In the genomic region with DNA sequence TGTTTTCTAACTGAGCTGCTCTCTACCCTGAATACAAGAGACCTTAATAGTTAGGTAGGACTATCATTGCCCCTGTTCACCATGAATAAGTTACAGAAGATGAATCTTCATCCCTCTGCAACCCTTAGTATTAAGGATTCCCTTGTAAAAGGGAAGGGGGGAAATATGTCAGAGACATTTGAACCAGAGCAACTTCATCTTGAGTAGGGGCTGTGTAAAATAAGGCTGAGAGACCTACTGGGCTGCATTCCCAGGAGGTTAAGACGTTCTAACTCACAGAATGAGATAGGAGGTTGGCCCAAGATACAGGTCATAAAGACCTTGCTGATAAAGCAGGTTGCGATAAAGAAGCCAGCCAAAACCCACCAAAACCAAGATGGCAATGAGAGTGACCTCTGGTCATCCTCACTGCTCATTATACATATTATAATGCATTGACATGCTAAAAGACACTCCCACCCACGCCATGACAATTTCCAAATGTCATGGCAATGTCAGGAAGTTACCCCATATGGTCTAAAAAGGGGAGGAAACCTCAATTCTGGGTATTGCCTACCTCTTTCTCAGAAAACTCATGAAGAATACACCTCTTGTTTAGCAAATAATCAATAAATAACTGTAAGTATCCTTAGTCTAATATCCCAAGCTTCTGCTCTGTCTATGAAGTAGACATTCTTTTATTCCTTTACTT, we compare ENCODE assay signal across 1 cellular context.
A peak's percentile ranks its signal among the peaks of the same experiment; 100 is the strongest.
TF ChIP-seq lines count a peak whose summit lies in the region.

No MANE protein-coding gene starts in this region.

TF ChIP-seq in K562, 482 proteins besides CTCF, POLR2A, EP300 and RAD21 (continued from another document and continues in another):
- TF ChIP-seq, protein P1, sequence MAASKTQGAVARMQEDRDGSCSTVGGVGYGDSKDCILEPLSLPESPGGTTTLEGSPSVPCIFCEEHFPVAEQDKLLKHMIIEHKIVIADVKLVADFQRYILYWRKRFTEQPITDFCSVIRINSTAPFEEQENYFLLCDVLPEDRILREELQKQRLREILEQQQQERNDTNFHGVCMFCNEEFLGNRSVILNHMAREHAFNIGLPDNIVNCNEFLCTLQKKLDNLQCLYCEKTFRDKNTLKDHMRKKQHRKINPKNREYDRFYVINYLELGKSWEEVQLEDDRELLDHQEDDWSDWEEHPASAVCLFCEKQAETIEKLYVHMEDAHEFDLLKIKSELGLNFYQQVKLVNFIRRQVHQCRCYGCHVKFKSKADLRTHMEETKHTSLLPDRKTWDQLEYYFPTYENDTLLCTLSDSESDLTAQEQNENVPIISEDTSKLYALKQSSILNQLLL (CRISPR knock-in tag; IDR thresholded peaks at IDR 0.05; ENCODE audit: borderline replicate concordance): no peak
- TF ChIP-seq, protein P2, sequence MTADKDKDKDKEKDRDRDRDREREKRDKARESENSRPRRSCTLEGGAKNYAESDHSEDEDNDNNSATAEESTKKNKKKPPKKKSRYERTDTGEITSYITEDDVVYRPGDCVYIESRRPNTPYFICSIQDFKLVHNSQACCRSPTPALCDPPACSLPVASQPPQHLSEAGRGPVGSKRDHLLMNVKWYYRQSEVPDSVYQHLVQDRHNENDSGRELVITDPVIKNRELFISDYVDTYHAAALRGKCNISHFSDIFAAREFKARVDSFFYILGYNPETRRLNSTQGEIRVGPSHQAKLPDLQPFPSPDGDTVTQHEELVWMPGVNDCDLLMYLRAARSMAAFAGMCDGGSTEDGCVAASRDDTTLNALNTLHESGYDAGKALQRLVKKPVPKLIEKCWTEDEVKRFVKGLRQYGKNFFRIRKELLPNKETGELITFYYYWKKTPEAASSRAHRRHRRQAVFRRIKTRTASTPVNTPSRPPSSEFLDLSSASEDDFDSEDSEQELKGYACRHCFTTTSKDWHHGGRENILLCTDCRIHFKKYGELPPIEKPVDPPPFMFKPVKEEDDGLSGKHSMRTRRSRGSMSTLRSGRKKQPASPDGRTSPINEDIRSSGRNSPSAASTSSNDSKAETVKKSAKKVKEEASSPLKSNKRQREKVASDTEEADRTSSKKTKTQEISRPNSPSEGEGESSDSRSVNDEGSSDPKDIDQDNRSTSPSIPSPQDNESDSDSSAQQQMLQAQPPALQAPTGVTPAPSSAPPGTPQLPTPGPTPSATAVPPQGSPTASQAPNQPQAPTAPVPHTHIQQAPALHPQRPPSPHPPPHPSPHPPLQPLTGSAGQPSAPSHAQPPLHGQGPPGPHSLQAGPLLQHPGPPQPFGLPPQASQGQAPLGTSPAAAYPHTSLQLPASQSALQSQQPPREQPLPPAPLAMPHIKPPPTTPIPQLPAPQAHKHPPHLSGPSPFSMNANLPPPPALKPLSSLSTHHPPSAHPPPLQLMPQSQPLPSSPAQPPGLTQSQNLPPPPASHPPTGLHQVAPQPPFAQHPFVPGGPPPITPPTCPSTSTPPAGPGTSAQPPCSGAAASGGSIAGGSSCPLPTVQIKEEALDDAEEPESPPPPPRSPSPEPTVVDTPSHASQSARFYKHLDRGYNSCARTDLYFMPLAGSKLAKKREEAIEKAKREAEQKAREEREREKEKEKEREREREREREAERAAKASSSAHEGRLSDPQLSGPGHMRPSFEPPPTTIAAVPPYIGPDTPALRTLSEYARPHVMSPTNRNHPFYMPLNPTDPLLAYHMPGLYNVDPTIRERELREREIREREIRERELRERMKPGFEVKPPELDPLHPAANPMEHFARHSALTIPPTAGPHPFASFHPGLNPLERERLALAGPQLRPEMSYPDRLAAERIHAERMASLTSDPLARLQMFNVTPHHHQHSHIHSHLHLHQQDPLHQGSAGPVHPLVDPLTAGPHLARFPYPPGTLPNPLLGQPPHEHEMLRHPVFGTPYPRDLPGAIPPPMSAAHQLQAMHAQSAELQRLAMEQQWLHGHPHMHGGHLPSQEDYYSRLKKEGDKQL (CRISPR knock-in tag; IDR thresholded peaks at IDR 0.05; ENCODE audit: borderline replicate concordance): no peak
- TF ChIP-seq GABPB1 (CRISPR knock-in tag; IDR thresholded peaks at IDR 0.05) (no peak), SP2 (IDR thresholded peaks at IDR 0.05; ENCODE audit: extremely low read depth, low read depth, low read length, poor library complexity, severe bottlenecking) (no peak), TCFL5 (CRISPR knock-in tag; conservative IDR thresholded peaks at IDR 0.05) (no peak), YBX1 (IDR thresholded peaks at IDR 0.05) (no peak), SREBF2 (CRISPR knock-in tag; IDR thresholded peaks at IDR 0.05) (no peak), EP400 (IDR thresholded peaks at IDR 0.05) (no peak), DMBX1 (CRISPR knock-in tag; IDR thresholded peaks at IDR 0.05; ENCODE audit: borderline replicate concordance) (peak; percentile 70), CSDE1 (IDR thresholded peaks at IDR 0.05) (no peak), CXXC5 (CRISPR knock-in tag; IDR thresholded peaks at IDR 0.05) (peak; percentile 41), ZNF324 (CRISPR knock-in tag; IDR thresholded peaks at IDR 0.05) (no peak), SRSF3 (IDR thresholded peaks at IDR 0.05; ENCODE audit: insufficient read depth, low read length) (no peak), HDAC8 (tag; IDR thresholded peaks at IDR 0.05) (no peak), CREBBP (IDR thresholded peaks at IDR 0.05; ENCODE audit: low read depth, low read length) (no peak), ETS2 (tag; IDR thresholded peaks at IDR 0.05; ENCODE audit: borderline replicate concordance, poor library complexity, severe bottlenecking) (no peak), ZNF584 (CRISPR knock-in tag; IDR thresholded peaks at IDR 0.05; ENCODE audit: low read depth) (0 out of 2 replicates have a peak, but pooled peaks have one; percentile 22), ZC3H8 (IDR thresholded peaks at IDR 0.05) (no peak), PHF20 (IDR thresholded peaks at IDR 0.05; ENCODE audit: partially characterized antibody) (no peak), ETV1 (tag; conservative IDR thresholded peaks at IDR 0.05; ENCODE audit: low read depth) (peak; percentile 29; the same call in 1 of the 2 replicates)
- TF ChIP-seq, protein P3, sequence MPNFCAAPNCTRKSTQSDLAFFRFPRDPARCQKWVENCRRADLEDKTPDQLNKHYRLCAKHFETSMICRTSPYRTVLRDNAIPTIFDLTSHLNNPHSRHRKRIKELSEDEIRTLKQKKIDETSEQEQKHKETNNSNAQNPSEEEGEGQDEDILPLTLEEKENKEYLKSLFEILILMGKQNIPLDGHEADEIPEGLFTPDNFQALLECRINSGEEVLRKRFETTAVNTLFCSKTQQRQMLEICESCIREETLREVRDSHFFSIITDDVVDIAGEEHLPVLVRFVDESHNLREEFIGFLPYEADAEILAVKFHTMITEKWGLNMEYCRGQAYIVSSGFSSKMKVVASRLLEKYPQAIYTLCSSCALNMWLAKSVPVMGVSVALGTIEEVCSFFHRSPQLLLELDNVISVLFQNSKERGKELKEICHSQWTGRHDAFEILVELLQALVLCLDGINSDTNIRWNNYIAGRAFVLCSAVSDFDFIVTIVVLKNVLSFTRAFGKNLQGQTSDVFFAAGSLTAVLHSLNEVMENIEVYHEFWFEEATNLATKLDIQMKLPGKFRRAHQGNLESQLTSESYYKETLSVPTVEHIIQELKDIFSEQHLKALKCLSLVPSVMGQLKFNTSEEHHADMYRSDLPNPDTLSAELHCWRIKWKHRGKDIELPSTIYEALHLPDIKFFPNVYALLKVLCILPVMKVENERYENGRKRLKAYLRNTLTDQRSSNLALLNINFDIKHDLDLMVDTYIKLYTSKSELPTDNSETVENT (CRISPR knock-in tag; IDR thresholded peaks at IDR 0.05): no peak
- TF ChIP-seq, protein P4, sequence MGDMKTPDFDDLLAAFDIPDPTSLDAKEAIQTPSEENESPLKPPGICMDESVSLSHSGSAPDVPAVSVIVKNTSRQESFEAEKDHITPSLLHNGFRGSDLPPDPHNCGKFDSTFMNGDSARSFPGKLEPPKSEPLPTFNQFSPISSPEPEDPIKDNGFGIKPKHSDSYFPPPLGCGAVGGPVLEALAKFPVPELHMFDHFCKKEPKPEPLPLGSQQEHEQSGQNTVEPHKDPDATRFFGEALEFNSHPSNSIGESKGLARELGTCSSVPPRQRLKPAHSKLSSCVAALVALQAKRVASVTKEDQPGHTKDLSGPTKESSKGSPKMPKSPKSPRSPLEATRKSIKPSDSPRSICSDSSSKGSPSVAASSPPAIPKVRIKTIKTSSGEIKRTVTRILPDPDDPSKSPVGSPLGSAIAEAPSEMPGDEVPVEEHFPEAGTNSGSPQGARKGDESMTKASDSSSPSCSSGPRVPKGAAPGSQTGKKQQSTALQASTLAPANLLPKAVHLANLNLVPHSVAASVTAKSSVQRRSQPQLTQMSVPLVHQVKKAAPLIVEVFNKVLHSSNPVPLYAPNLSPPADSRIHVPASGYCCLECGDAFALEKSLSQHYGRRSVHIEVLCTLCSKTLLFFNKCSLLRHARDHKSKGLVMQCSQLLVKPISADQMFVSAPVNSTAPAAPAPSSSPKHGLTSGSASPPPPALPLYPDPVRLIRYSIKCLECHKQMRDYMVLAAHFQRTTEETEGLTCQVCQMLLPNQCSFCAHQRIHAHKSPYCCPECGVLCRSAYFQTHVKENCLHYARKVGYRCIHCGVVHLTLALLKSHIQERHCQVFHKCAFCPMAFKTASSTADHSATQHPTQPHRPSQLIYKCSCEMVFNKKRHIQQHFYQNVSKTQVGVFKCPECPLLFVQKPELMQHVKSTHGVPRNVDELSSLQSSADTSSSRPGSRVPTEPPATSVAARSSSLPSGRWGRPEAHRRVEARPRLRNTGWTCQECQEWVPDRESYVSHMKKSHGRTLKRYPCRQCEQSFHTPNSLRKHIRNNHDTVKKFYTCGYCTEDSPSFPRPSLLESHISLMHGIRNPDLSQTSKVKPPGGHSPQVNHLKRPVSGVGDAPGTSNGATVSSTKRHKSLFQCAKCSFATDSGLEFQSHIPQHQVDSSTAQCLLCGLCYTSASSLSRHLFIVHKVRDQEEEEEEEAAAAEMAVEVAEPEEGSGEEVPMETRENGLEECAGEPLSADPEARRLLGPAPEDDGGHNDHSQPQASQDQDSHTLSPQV (IDR thresholded peaks at IDR 0.05): 0 out of 2 replicates have a peak, but pooled peaks have one; percentile 19
- TF ChIP-seq, protein P5, sequence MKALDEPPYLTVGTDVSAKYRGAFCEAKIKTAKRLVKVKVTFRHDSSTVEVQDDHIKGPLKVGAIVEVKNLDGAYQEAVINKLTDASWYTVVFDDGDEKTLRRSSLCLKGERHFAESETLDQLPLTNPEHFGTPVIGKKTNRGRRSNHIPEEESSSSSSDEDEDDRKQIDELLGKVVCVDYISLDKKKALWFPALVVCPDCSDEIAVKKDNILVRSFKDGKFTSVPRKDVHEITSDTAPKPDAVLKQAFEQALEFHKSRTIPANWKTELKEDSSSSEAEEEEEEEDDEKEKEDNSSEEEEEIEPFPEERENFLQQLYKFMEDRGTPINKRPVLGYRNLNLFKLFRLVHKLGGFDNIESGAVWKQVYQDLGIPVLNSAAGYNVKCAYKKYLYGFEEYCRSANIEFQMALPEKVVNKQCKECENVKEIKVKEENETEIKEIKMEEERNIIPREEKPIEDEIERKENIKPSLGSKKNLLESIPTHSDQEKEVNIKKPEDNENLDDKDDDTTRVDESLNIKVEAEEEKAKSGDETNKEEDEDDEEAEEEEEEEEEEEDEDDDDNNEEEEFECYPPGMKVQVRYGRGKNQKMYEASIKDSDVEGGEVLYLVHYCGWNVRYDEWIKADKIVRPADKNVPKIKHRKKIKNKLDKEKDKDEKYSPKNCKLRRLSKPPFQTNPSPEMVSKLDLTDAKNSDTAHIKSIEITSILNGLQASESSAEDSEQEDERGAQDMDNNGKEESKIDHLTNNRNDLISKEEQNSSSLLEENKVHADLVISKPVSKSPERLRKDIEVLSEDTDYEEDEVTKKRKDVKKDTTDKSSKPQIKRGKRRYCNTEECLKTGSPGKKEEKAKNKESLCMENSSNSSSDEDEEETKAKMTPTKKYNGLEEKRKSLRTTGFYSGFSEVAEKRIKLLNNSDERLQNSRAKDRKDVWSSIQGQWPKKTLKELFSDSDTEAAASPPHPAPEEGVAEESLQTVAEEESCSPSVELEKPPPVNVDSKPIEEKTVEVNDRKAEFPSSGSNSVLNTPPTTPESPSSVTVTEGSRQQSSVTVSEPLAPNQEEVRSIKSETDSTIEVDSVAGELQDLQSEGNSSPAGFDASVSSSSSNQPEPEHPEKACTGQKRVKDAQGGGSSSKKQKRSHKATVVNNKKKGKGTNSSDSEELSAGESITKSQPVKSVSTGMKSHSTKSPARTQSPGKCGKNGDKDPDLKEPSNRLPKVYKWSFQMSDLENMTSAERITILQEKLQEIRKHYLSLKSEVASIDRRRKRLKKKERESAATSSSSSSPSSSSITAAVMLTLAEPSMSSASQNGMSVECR (CRISPR knock-in tag; IDR thresholded peaks at IDR 0.05): no peak
- TF ChIP-seq, protein P6, sequence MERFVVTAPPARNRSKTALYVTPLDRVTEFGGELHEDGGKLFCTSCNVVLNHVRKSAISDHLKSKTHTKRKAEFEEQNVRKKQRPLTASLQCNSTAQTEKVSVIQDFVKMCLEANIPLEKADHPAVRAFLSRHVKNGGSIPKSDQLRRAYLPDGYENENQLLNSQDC (CRISPR knock-in tag; IDR thresholded peaks at IDR 0.05): no peak
- TF ChIP-seq, protein P7, sequence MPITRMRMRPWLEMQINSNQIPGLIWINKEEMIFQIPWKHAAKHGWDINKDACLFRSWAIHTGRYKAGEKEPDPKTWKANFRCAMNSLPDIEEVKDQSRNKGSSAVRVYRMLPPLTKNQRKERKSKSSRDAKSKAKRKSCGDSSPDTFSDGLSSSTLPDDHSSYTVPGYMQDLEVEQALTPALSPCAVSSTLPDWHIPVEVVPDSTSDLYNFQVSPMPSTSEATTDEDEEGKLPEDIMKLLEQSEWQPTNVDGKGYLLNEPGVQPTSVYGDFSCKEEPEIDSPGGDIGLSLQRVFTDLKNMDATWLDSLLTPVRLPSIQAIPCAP (CRISPR knock-in tag; IDR thresholded peaks at IDR 0.05; ENCODE audit: borderline replicate concordance): no peak
- TF ChIP-seq, protein P8, sequence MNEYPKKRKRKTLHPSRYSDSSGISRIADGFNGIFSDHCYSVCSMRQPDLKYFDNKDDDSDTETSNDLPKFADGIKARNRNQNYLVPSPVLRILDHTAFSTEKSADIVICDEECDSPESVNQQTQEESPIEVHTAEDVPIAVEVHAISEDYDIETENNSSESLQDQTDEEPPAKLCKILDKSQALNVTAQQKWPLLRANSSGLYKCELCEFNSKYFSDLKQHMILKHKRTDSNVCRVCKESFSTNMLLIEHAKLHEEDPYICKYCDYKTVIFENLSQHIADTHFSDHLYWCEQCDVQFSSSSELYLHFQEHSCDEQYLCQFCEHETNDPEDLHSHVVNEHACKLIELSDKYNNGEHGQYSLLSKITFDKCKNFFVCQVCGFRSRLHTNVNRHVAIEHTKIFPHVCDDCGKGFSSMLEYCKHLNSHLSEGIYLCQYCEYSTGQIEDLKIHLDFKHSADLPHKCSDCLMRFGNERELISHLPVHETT (CRISPR knock-in tag; conservative IDR thresholded peaks at IDR 0.05 in 1 of 2, IDR thresholded peaks at IDR 0.05 in 1 of 2): 0 out of 4 replicates have a peak, but pooled peaks of 1 of the 2 experiments have one; percentile 40
- TF ChIP-seq, protein P9, sequence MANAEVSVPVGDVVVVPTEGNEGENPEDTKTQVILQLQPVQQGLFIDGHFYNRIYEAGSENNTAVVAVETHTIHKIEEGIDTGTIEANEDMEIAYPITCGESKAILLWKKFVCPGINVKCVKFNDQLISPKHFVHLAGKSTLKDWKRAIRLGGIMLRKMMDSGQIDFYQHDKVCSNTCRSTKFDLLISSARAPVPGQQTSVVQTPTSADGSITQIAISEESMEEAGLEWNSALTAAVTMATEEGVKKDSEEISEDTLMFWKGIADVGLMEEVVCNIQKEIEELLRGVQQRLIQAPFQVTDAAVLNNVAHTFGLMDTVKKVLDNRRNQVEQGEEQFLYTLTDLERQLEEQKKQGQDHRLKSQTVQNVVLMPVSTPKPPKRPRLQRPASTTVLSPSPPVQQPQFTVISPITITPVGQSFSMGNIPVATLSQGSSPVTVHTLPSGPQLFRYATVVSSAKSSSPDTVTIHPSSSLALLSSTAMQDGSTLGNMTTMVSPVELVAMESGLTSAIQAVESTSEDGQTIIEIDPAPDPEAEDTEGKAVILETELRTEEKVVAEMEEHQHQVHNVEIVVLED (CRISPR knock-in tag; IDR thresholded peaks at IDR 0.05): no peak
